1 cellular context compared by ENCODE assay signal in the genomic region with DNA sequence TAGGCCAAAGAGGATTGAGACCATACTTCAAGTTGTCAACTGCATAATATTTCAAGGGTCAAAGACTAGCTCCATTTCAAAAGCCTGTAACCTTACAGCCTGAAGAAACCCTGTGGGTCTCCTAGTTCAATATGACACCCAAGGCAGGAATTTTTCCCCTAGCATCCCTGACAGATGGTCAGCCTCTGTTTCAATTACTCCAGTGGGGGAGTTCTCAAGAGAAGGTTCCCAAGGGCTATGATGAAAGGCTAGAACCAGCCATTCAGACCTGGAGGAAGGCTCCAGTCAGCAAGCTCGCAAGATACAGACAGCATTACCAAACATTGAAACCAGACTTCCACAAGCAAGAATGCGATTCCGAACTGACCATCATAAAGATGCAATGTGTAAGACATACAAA.
TF ChIP-seq lines count a peak whose summit lies in the region.

No MANE protein-coding gene starts in this region.

TF ChIP-seq in GM23338, 12 proteins besides CTCF, POLR2A, EP300 and RAD21 (continued from another document):
- TF ChIP-seq, protein P1, sequence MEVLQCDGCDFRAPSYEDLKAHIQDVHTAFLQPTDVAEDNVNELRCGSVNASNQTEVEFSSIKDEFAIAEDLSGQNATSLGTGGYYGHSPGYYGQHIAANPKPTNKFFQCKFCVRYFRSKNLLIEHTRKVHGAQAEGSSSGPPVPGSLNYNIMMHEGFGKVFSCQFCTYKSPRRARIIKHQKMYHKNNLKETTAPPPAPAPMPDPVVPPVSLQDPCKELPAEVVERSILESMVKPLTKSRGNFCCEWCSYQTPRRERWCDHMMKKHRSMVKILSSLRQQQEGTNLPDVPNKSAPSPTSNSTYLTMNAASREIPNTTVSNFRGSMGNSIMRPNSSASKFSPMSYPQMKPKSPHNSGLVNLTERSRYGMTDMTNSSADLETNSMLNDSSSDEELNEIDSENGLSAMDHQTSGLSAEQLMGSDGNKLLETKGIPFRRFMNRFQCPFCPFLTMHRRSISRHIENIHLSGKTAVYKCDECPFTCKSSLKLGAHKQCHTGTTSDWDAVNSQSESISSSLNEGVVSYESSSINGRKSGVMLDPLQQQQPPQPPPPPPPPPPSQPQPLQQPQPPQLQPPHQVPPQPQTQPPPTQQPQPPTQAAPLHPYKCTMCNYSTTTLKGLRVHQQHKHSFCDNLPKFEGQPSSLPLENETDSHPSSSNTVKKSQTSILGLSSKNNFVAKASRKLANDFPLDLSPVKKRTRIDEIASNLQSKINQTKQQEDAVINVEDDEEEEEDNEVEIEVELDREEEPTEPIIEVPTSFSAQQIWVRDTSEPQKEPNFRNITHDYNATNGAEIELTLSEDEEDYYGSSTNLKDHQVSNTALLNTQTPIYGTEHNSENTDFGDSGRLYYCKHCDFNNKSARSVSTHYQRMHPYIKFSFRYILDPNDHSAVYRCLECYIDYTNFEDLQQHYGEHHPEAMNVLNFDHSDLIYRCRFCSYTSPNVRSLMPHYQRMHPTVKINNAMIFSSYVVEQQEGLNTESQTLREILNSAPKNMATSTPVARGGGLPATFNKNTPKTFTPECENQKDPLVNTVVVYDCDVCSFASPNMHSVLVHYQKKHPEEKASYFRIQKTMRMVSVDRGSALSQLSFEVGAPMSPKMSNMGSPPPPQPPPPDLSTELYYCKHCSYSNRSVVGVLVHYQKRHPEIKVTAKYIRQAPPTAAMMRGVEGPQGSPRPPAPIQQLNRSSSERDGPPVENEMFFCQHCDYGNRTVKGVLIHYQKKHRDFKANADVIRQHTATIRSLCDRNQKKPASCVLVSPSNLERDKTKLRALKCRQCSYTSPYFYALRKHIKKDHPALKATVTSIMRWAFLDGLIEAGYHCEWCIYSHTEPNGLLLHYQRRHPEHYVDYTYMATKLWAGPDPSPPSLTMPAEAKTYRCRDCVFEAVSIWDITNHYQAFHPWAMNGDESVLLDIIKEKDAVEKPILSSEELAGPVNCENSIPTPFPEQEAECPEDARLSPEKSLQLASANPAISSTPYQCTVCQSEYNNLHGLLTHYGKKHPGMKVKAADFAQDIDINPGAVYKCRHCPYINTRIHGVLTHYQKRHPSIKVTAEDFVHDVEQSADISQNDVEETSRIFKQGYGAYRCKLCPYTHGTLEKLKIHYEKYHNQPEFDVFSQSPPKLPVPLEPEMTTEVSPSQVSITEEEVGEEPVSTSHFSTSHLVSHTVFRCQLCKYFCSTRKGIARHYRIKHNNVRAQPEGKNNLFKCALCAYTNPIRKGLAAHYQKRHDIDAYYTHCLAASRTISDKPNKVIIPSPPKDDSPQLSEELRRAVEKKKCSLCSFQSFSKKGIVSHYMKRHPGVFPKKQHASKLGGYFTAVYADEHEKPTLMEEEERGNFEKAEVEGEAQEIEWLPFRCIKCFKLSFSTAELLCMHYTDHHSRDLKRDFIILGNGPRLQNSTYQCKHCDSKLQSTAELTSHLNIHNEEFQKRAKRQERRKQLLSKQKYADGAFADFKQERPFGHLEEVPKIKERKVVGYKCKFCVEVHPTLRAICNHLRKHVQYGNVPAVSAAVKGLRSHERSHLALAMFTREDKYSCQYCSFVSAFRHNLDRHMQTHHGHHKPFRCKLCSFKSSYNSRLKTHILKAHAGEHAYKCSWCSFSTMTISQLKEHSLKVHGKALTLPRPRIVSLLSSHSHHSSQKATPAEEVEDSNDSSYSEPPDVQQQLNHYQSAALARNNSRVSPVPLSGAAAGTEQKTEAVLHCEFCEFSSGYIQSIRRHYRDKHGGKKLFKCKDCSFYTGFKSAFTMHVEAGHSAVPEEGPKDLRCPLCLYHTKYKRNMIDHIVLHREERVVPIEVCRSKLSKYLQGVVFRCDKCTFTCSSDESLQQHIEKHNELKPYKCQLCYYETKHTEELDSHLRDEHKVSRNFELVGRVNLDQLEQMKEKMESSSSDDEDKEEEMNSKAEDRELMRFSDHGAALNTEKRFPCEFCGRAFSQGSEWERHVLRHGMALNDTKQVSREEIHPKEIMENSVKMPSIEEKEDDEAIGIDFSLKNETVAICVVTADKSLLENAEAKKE (CRISPR knock-in tag; IDR thresholded peaks at IDR 0.05) = no peak
- TF ChIP-seq NANOG (IDR thresholded peaks at IDR 0.05; ENCODE audit: borderline replicate concordance) (no peak), EZH2 (IDR thresholded peaks at IDR 0.05; ENCODE audit: low read depth, unreplicated experiment) (no peak), ZNF114 (CRISPR knock-in tag; IDR thresholded peaks at IDR 0.05) (no peak), JUNB (IDR thresholded peaks at IDR 0.05; ENCODE audit: unreplicated experiment) (no peak), POLR2AphosphoS5 (IDR thresholded peaks at IDR 0.05; ENCODE audit: low read depth) (no peak), EZH2phosphoT487 (IDR thresholded peaks at IDR 0.05; ENCODE audit: unreplicated experiment) (no peak), ZNF331 (CRISPR knock-in tag; IDR thresholded peaks at IDR 0.05; ENCODE audit: low read depth) (no peak), CREB1 (CRISPR knock-in tag; IDR thresholded peaks at IDR 0.05; ENCODE audit: low read depth) (no peak)
- TF ChIP-seq, protein P2, sequence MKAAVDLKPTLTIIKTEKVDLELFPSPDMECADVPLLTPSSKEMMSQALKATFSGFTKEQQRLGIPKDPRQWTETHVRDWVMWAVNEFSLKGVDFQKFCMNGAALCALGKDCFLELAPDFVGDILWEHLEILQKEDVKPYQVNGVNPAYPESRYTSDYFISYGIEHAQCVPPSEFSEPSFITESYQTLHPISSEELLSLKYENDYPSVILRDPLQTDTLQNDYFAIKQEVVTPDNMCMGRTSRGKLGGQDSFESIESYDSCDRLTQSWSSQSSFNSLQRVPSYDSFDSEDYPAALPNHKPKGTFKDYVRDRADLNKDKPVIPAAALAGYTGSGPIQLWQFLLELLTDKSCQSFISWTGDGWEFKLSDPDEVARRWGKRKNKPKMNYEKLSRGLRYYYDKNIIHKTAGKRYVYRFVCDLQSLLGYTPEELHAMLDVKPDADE (IDR thresholded peaks at IDR 0.05) = no peak
- TF ChIP-seq, protein P3, sequence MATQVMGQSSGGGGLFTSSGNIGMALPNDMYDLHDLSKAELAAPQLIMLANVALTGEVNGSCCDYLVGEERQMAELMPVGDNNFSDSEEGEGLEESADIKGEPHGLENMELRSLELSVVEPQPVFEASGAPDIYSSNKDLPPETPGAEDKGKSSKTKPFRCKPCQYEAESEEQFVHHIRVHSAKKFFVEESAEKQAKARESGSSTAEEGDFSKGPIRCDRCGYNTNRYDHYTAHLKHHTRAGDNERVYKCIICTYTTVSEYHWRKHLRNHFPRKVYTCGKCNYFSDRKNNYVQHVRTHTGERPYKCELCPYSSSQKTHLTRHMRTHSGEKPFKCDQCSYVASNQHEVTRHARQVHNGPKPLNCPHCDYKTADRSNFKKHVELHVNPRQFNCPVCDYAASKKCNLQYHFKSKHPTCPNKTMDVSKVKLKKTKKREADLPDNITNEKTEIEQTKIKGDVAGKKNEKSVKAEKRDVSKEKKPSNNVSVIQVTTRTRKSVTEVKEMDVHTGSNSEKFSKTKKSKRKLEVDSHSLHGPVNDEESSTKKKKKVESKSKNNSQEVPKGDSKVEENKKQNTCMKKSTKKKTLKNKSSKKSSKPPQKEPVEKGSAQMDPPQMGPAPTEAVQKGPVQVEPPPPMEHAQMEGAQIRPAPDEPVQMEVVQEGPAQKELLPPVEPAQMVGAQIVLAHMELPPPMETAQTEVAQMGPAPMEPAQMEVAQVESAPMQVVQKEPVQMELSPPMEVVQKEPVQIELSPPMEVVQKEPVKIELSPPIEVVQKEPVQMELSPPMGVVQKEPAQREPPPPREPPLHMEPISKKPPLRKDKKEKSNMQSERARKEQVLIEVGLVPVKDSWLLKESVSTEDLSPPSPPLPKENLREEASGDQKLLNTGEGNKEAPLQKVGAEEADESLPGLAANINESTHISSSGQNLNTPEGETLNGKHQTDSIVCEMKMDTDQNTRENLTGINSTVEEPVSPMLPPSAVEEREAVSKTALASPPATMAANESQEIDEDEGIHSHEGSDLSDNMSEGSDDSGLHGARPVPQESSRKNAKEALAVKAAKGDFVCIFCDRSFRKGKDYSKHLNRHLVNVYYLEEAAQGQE (IDR thresholded peaks at IDR 0.05; ENCODE audit: unreplicated experiment) = no peak
